ENCODE assay signal across 9 cellular contexts in genomic region chr6:156634971-156635371, GRCh38.
DNase-seq lines count a peak whose midpoint lies in the region; ATAC-seq, FAIRE-seq and TF ChIP-seq lines count a peak whose summit lies in the region.
"Had no signal": no experiment of that assay in that cellular context is flagged by ENCODE, and none has a peak within 500 bp of the region (broad histone marks: within the 10 kb centered on the region; RNA-seq: fewer than 3 reads in every experiment).

No MANE protein-coding gene starts in this region.

- ATAC-seq in HG02938 (IDR thresholded peaks at IDR 0.05; ENCODE audit: unreplicated experiment): no peak
- ATAC-seq: activated T-cell treated with anti-CD3 and anti-CD28 coated beads, Interleukin-2, amount 50 U/mL, for 72 hours had no signal

- peak overlapping the region; percentile 49 for H3K4me2 ChIP-seq in keratinocyte (ENCODE audit: control insufficient read depth, extremely low read depth, insufficient read depth, low read depth, low read length)

- no peaks in the 10 kb centered on the region for H4K20me1 ChIP-seq in keratinocyte (ENCODE audit: control insufficient read depth, extremely low read depth, insufficient read depth, low read length)

- H3K27ac ChIP-seq in keratinocyte (ENCODE audit: control insufficient read depth, insufficient read depth, low read length) (no peak overlapping the region), spleen (peak overlapping the region in 7 of 8 donors; percentile 2 to 75 (median 68))

- intact Hi-C loops in spleen (cut with DNase I; ENCODE audit: low total_unique reads): no loop called here

- TF ChIP-seq POLR2A in GM12891 (IDR thresholded peaks at IDR 0.05; ENCODE audit: low read depth, low read length) (no peak), spleen (IDR thresholded peaks at IDR 0.05) (no peak)

- H3K4me3 ChIP-seq in keratinocyte (ENCODE audit: control insufficient read depth in 2 of 3, extremely low read depth in 1 of 3, insufficient read depth in 2 of 3, low read depth in 1 of 3, low read length in 3 of 3) (no peak overlapping the region), spleen (peak overlapping the region in 5 of 8 donors; percentile 10 to 48 (median 15))

- H3K36me3 ChIP-seq in keratinocyte (ENCODE audit: control insufficient read depth in 2 of 2, extremely low read depth in 1 of 2, insufficient read depth in 2 of 2, low read length in 2 of 2): no peaks in the 10 kb centered on the region
- H3K36me3 ChIP-seq in spleen: no peaks in the 10 kb centered on the region

- H3K9me3 ChIP-seq in keratinocyte (ENCODE audit: control insufficient read depth, low read depth, low read length) (no peaks in the 10 kb centered on the region), spleen (no peaks in the 10 kb centered on the region)

- WGBS in spleen, 5 donors: 31 to 58% (median 38%) methylated on average over 9 of the region's 9 CpGs

- H3K4me1 ChIP-seq in keratinocyte (ENCODE audit: control insufficient read depth, extremely low read depth, insufficient read depth, low read length) (no peaks in the 10 kb centered on the region), spleen (peaks cover 9 to 44% (median 29%) of the 10 kb centered on the region in 6 donors)

- DNase-seq in GM12891 (ENCODE audit: insufficient read length, low spot score): no peak
- DNase-seq in RPMI8226: peak; percentile 81
- no peak for DNase-seq in keratinocyte (ENCODE audit: low read depth, low spot score)
- DNase-seq in spleen: no peak
- no peak for DNase-seq in SHP77 treated with DMSO at 0.1 percent for 48 hours (lab: John Stamatoyannopoulos, UW)
- DNase-seq in NCI-H146 treated with DMSO at 0.1 percent for 48 hours (lab: John Stamatoyannopoulos, UW; ENCODE audit: unreplicated experiment): no peak
- DNase-seq: activated T-cell treated with anti-CD3 and anti-CD28 coated beads, Interleukin-2, amount 50 U/mL, for 72 hours had no signal

- H3K9me1 ChIP-seq in keratinocyte (ENCODE audit: control insufficient read depth, extremely low read depth, insufficient read depth, low read length): no peaks in the 10 kb centered on the region

- no peak overlapping the region for H3K9ac ChIP-seq in keratinocyte (ENCODE audit: control insufficient read depth, extremely low read depth, insufficient read depth, low read length)

- H2AFZ ChIP-seq in keratinocyte (ENCODE audit: control insufficient read depth, low read length): peak overlapping the region; percentile 68

- H3K27me3 ChIP-seq in keratinocyte (ENCODE audit: control insufficient read depth, extremely low read depth, insufficient read depth, low read length): no peaks in the 10 kb centered on the region
- no peaks in the 10 kb centered on the region for H3K27me3 ChIP-seq in spleen (replicated peaks in 1 of 7)

- H3K79me2 ChIP-seq in keratinocyte (ENCODE audit: control insufficient read depth, insufficient read depth, low read length): no peaks in the 10 kb centered on the region

- FAIRE-seq in GM12891 (lab: Jason Lieb, UNC): peak; percentile 74
- no peak for FAIRE-seq in keratinocyte (lab: Jason Lieb, UNC)
- FAIRE-seq: colon had no signal

- TF ChIP-seq CTCF in keratinocyte (optimal IDR thresholded peaks at IDR 0.05 in 1 of 3, IDR thresholded peaks at IDR 0.05 in 1 of 3, conservative IDR thresholded peaks at IDR 0.05 in 1 of 3; ENCODE audit: extremely low read depth in 1 of 3, insufficient read depth in 2 of 3, low read length in 3 of 3): no peak
- no peak for TF ChIP-seq CTCF in spleen (IDR thresholded peaks at IDR 0.05 in 8 of 11, conservative IDR thresholded peaks at IDR 0.05 in 3 of 11)

- dilution Hi-C loops in keratinocyte (cut with MboI; ENCODE audit: extremely low pct_ligation_motif_present, low sequenced_read_pairs): no loop called here

TF ChIP-seq in GM12891, 5 proteins besides CTCF, POLR2A, EP300 and RAD21:
- TF ChIP-seq POLR2AphosphoS5 (IDR thresholded peaks at IDR 0.05; ENCODE audit: low read depth, low read length) (no peak), POU2F2 (IDR thresholded peaks at IDR 0.05; ENCODE audit: low read depth, low read length) (no peak), TAF1 (IDR thresholded peaks at IDR 0.05; ENCODE audit: low read depth, low read length) (no peak), SPI1 (IDR thresholded peaks at IDR 0.05; ENCODE audit: low read depth, low read length) (no peak), PAX5 (IDR thresholded peaks at IDR 0.05; ENCODE audit: insufficient read depth, low read length, severe bottlenecking) (no peak)

Comparison
In these comparisons a context has a peak if more than half of its experiments do, and no peak if none do; other contexts are left out.
1. H3K4me3 ChIP-seq: peak in spleen (5 of 8); none in keratinocyte (0 of 3).